Comparison of ENCODE assay signal across 8 cellular contexts in genomic region chr5:175479125-175479881, GRCh38. TPM values are rescaled to one million over a fixed set of nuclear protein-coding genes. Genes with fewer than 3 reads are reported as not detected.
DNase-seq lines count a peak whose midpoint lies in the region; ATAC-seq and TF ChIP-seq lines count a peak whose summit lies in the region.

No MANE protein-coding gene starts in this region.

- peaks cover 8% of the 10 kb centered on the region for H3K36me3 ChIP-seq in suprapubic skin

- H3K9me3 ChIP-seq in suprapubic skin, result no peaks in the 10 kb centered on the region

- no peak for TF ChIP-seq CTCF in suprapubic skin (IDR thresholded peaks at IDR 0.05)

- H3K4me1 Mint-ChIP-seq in immature natural killer cell, result peaks cover 50 to 61% of the 10 kb centered on the region in 2 donors

- no peak for DNase-seq in activated naive CD4-positive, alpha-beta T cell treated with anti-CD3 and anti-CD28 coated beads, Interleukin-2, amount 50 U/mL, for 72 hours (ENCODE audit: low spot score in 2 of 2)
- DNase-seq in immature natural killer cell (no peak), suprapubic skin (ENCODE audit: low spot score in 2 of 2) (no peak), NCI-H2107 treated with DMSO at 0.1 percent for 48 hours (lab: John Stamatoyannopoulos, UW; ENCODE audit: unreplicated experiment) (no peak)

- 43% methylated on average over 11 of the region's 13 CpGs for WGBS in suprapubic skin

- peaks cover 0 to 7% (median 3%) of the 10 kb centered on the region in 3 donors for H3K27me3 Mint-ChIP-seq in immature natural killer cell (ENCODE audit: low read depth in 3 of 3)

- H3K36me3 Mint-ChIP-seq in activated naive CD4-positive, alpha-beta T cell treated with anti-CD3 and anti-CD28 coated beads, Interleukin-2, amount 50 U/mL, for 72 hours, result peaks cover 46 to 55% of the 10 kb centered on the region in 2 donors
- H3K36me3 Mint-ChIP-seq in immature natural killer cell, result peaks cover 0 to 4% (median 3%) of the 10 kb centered on the region in 3 donors

- peak overlapping the region; percentile 72 for H3K27ac ChIP-seq in suprapubic skin

- no peak for TF ChIP-seq POLR2A in suprapubic skin (IDR thresholded peaks at IDR 0.05)

- H3K27ac Mint-ChIP-seq in activated naive CD4-positive, alpha-beta T cell treated with anti-CD3 and anti-CD28 coated beads, Interleukin-2, amount 50 U/mL, for 72 hours, result peak overlapping the region; percentile 97 to 98
- peak overlapping the region; percentile 74 to 90 (median 78) for H3K27ac Mint-ChIP-seq in immature natural killer cell

- ATAC-seq in GM18517 (IDR thresholded peaks at IDR 0.05; ENCODE audit: unreplicated experiment) (peak; percentile 16), HG03280 (IDR thresholded peaks at IDR 0.05; ENCODE audit: unreplicated experiment) (peak; percentile 4), GM18858 (IDR thresholded peaks at IDR 0.05; ENCODE audit: unreplicated experiment) (no peak), HG02840 (IDR thresholded peaks at IDR 0.05; ENCODE audit: low FRiP score, unreplicated experiment) (no peak)
- ATAC-seq in activated naive CD4-positive, alpha-beta T cell treated with anti-CD3 and anti-CD28 coated beads, Interleukin-2, amount 50 U/mL, for 72 hours, result no peak

- peaks cover 31% of the 10 kb centered on the region for H3K4me1 ChIP-seq in suprapubic skin

- H3K9me3 Mint-ChIP-seq in activated naive CD4-positive, alpha-beta T cell treated with anti-CD3 and anti-CD28 coated beads, Interleukin-2, amount 50 U/mL, for 72 hours, result no peaks in the 10 kb centered on the region
- H3K9me3 Mint-ChIP-seq in immature natural killer cell, result no peaks in the 10 kb centered on the region

- no peak for TF ChIP-seq EP300 in suprapubic skin (IDR thresholded peaks at IDR 0.05)

- peak overlapping the region; percentile 93 to 97 (median 94) for H3K4me3 Mint-ChIP-seq in immature natural killer cell

- peak overlapping the region; percentile 90 for H3K4me3 ChIP-seq in suprapubic skin

- no peaks in the 10 kb centered on the region for H3K27me3 ChIP-seq in suprapubic skin

RNA-seq across cellular contexts. Expression of gene SFXN1, which starts 0.9 kb away (rescaled TPM):
- 100 to 1,000 TPM; 320 to 351 TPM for total RNA-seq in activated naive CD4-positive, alpha-beta T cell treated with anti-CD3 and anti-CD28 coated beads, Interleukin-2, amount 50 U/mL, for 72 hours
- polyA plus RNA-seq in immature natural killer cell, result 10 to 100 TPM; 24.4 to 40.3 (median 24.9) TPM
- total RNA-seq in suprapubic skin, result 10 to 100 TPM; 13.5 to 37.4 (median 25.6) TPM

RNA-seq across cellular contexts. Expression of gene DRD1, which starts 35.3 kb away (rescaled TPM):
- total RNA-seq in activated naive CD4-positive, alpha-beta T cell treated with anti-CD3 and anti-CD28 coated beads, Interleukin-2, amount 50 U/mL, for 72 hours, result not detected
- polyA plus RNA-seq in immature natural killer cell, result not detected
- total RNA-seq in suprapubic skin, result under 1 TPM in 1 of 4 donors, not detected in 3; 0.42 TPM

Comparison
In these comparisons a context has a peak if more than half of its experiments do, and no peak if none do; other contexts are left out.
1. ATAC-seq: peak in GM18517 (single experiment) and HG03280 (single experiment); none in activated naive CD4-positive, alpha-beta T cell treated with anti-CD3 and anti-CD28 coated beads, Interleukin-2, amount 50 U/mL, for 72 hours (0 of 2), GM18858 (single experiment) and HG02840 (single experiment).
2. RNA of gene SFXN1, which starts 0.9 kb away (total RNA-seq): 320 to 351 TPM in activated naive CD4-positive, alpha-beta T cell treated with anti-CD3 and anti-CD28 coated beads, Interleukin-2, amount 50 U/mL, for 72 hours; 13.5 to 37.4 TPM in suprapubic skin; every median in the first group is over 4 times any median in the second.